ENCODE assay signal across 7 cellular contexts in genomic region chr5:141186897-141187512, GRCh38. TPM values are rescaled to one million over a fixed set of nuclear protein-coding genes. Genes with fewer than 3 reads are reported as not detected.
DNase-seq lines count a peak whose midpoint lies in the region; ATAC-seq and TF ChIP-seq lines count a peak whose summit lies in the region.

TSS of gene PCDHB9 (plus strand) at chr5:141187161. CDS start at chr5:141187319, 158 bp downstream.

- no peaks in the 10 kb centered on the region for H4K20me1 ChIP-seq in Karpas-422 (ENCODE audit: insufficient read depth, low read depth, low read length)

- TF ChIP-seq CTCF in glutamatergic neuron (IDR thresholded peaks at IDR 0.05; ENCODE audit: partially characterized antibody, unreplicated experiment) = peak; percentile 67
- peak in 3 of 5 experiments; percentile 12 to 24 (median 18) for TF ChIP-seq CTCF in transverse colon (IDR thresholded peaks at IDR 0.05)

- no peak within 1 kb of the TSS for H3K4me2 ChIP-seq in Karpas-422 (ENCODE audit: low read depth, low read length, poor library complexity, severe bottlenecking)

- H3K27ac Mint-ChIP-seq in glutamatergic neuron (ENCODE audit: unreplicated experiment) = peak within 1 kb of the TSS; percentile 90

- H3K36me3 Mint-ChIP-seq in glutamatergic neuron (ENCODE audit: unreplicated experiment) = peaks cover 64% of the 10 kb centered on the region

- in situ Hi-C loops in transverse colon (cut with MboI; ENCODE audit: low pct_ligation_motif_present in 1 of 4, low pct_unique_long_range_greater_than_20kb in 1 of 4, low sequenced_read_pairs in 3 of 4) = no loop called here

- peak within 1 kb of the TSS; percentile 62; the same call in 1 of the 2 replicates for H2AFZ ChIP-seq in Karpas-422 (ENCODE audit: low read length)

- H3K27me3 Mint-ChIP-seq in glutamatergic neuron (ENCODE audit: unreplicated experiment) = peaks cover 19% of the 10 kb centered on the region

- H3K9me3 ChIP-seq in Karpas-422 (ENCODE audit: low read length) = no peaks in the 10 kb centered on the region
- peaks cover 21 to 39% of the 10 kb centered on the region in 2 donors for H3K9me3 ChIP-seq in transverse colon

- peaks cover 47% of the 10 kb centered on the region for H3K9me3 Mint-ChIP-seq in glutamatergic neuron (ENCODE audit: unreplicated experiment)

- H3K4me3 ChIP-seq in Karpas-422 (ENCODE audit: low read length) (no peak within 1 kb of the TSS), transverse colon (peak within 1 kb of the TSS in 1 of 4 donors; percentile 16)

- DNase-seq in EH (ENCODE audit: low read depth) (peak; percentile 46), Karpas-422 (peak; percentile 76), T-helper 1 cell (peak in 3 of 5 donors; percentile 2 to 14 (median 11)), glutamatergic neuron (peak; percentile 45), transverse colon (no peak)

- H3K27me3 ChIP-seq in Karpas-422 (ENCODE audit: low read length) (no peaks in the 10 kb centered on the region), transverse colon (peaks cover 4% of the 10 kb centered on the region)

- no peaks in the 10 kb centered on the region for H3K9me2 ChIP-seq in Karpas-422 (replicated peaks; ENCODE audit: insufficient read depth, low read length)

- TF ChIP-seq EP300 in transverse colon (IDR thresholded peaks at IDR 0.05; ENCODE audit: low read depth) = no peak

- H3K79me2 ChIP-seq in Karpas-422 (ENCODE audit: low read length) = no peaks in the 10 kb centered on the region

- H3K27ac ChIP-seq in Karpas-422 (ENCODE audit: low read length) = no peak within 1 kb of the TSS
- no peak within 1 kb of the TSS for H3K27ac ChIP-seq in transverse colon

- H3K9ac ChIP-seq in Karpas-422 (ENCODE audit: low read length) = peak within 1 kb of the TSS; percentile 19; the same call in 1 of the 2 replicates

- H3K36me3 ChIP-seq in Karpas-422 (ENCODE audit: insufficient read depth, low read length) (no peaks in the 10 kb centered on the region), transverse colon (no peaks in the 10 kb centered on the region)

- WGBS in transverse colon (ENCODE audit: low coverage in 1 of 2), 2 donors = 27 to 31% methylated on average over 7 to 9 of the region's 9 CpGs

- H3K4me3 Mint-ChIP-seq in glutamatergic neuron (ENCODE audit: unreplicated experiment) = peak within 1 kb of the TSS; percentile 68

- no peak for ATAC-seq in HG03175 (IDR thresholded peaks at IDR 0.05; ENCODE audit: unreplicated experiment)
- no peak for ATAC-seq in HG02610 (IDR thresholded peaks at IDR 0.05; ENCODE audit: unreplicated experiment)

- intact Hi-C loops in transverse colon (cut with DNase I; ENCODE audit: low total_unique reads) = no loop called here

- no peak for TF ChIP-seq POLR2A in transverse colon (IDR thresholded peaks at IDR 0.05)

- H3K4me1 ChIP-seq in Karpas-422 (ENCODE audit: low read length) (no peaks in the 10 kb centered on the region), transverse colon (no peaks in the 10 kb centered on the region)

- no peaks in the 10 kb centered on the region for H3K4me1 Mint-ChIP-seq in glutamatergic neuron (ENCODE audit: low read depth, unreplicated experiment)

RNA-seq across cellular contexts. Expression of gene PCDHB9, which starts in this region (rescaled TPM):
- 0.11 and 0.29 TPM in 2 replicates for total RNA-seq in Karpas-422 (2014; rRNA removed; shearing (Covaris generic); ENCODE audit: low replicate concordance)
- total RNA-seq in glutamatergic neuron (ENCODE audit: unreplicated experiment) = 12.2 TPM
- total RNA-seq in transverse colon = 1 to 10 TPM in 1 of 4 donors, under 1 TPM in 2, not detected in 1; 0.40 to 1.6 (median 0.64) TPM

Comparison
In these comparisons a context has a peak if more than half of its experiments do, and no peak if none do; other contexts are left out.
1. Peak in DNase-seq and H3K9ac ChIP-seq in Karpas-422; RNA of the gene not detected or under 1 TPM.